8 cellular contexts compared by ENCODE assay signal in genomic region chr6:5260111-5260620, GRCh38. TPM values are rescaled to one million over a fixed set of nuclear protein-coding genes. Genes with fewer than 3 reads are reported as not detected.
A peak's percentile ranks its signal among the peaks of the same experiment; 100 is the strongest.
DNase-seq lines count a peak whose midpoint lies in the region; ATAC-seq and TF ChIP-seq lines count a peak whose summit lies in the region.

No MANE protein-coding gene starts in this region.

- peak overlapping the region; percentile 100 for H3K27ac Mint-ChIP-seq in activated T-helper 17 cell treated with anti-CD3 and anti-CD28 coated beads, Interleukin-2, amount 50 U/mL, for 72 hours

- H3K4me1 Mint-ChIP-seq in activated T-helper 17 cell treated with anti-CD3 and anti-CD28 coated beads, Interleukin-2, amount 50 U/mL, for 72 hours: peaks cover 24% of the 10 kb centered on the region

- H3K4me3 ChIP-seq in Peyer's patch (peak overlapping the region; percentile 74 to 90 (median 81)), suprapubic skin (peak overlapping the region; percentile 72)

- H3K4me3 Mint-ChIP-seq in activated T-helper 17 cell treated with anti-CD3 and anti-CD28 coated beads, Interleukin-2, amount 50 U/mL, for 72 hours: peak overlapping the region; percentile 96

- TF ChIP-seq EP300 in suprapubic skin (IDR thresholded peaks at IDR 0.05): no peak

- no peaks in the 10 kb centered on the region for H3K27me3 ChIP-seq in Peyer's patch
- no peaks in the 10 kb centered on the region for H3K27me3 ChIP-seq in suprapubic skin

- H3K9me3 ChIP-seq in Peyer's patch: no peaks in the 10 kb centered on the region
- no peaks in the 10 kb centered on the region for H3K9me3 ChIP-seq in suprapubic skin

- no peaks in the 10 kb centered on the region for H3K9me3 Mint-ChIP-seq in activated T-helper 17 cell treated with anti-CD3 and anti-CD28 coated beads, Interleukin-2, amount 50 U/mL, for 72 hours

- 3% methylated on average over 12 of the region's 22 CpGs for WGBS in suprapubic skin

- ATAC-seq in GM21381 (IDR thresholded peaks at IDR 0.05; ENCODE audit: unreplicated experiment): peak; percentile 67
- peak; percentile 72 for ATAC-seq in activated T-helper 17 cell treated with anti-CD3 and anti-CD28 coated beads, Interleukin-2, amount 50 U/mL, for 72 hours (replicated peaks)

- H3K27me3 Mint-ChIP-seq in activated T-helper 17 cell treated with anti-CD3 and anti-CD28 coated beads, Interleukin-2, amount 50 U/mL, for 72 hours: no peaks in the 10 kb centered on the region

- TF ChIP-seq POLR2A in Peyer's patch (IDR thresholded peaks at IDR 0.05) (no peak), suprapubic skin (IDR thresholded peaks at IDR 0.05) (no peak)

- peaks cover 40% of the 10 kb centered on the region for H3K36me3 Mint-ChIP-seq in activated T-helper 17 cell treated with anti-CD3 and anti-CD28 coated beads, Interleukin-2, amount 50 U/mL, for 72 hours (ENCODE audit: low read depth)

- DNase-seq in D341Med (ENCODE audit: low spot score) (peak; percentile 86), HT-29 (ENCODE audit: low spot score) (peak; percentile 76), Peyer's patch (peak in 2 of 3 donors; percentile 68 to 84), fibroblast of the conjunctiva (ENCODE audit: low read depth) (peak; percentile 13), occipital lobe (lab: John Stamatoyannopoulos, UW) (peak; percentile 70), suprapubic skin (ENCODE audit: low spot score in 2 of 2) (peak in 1 of 2 donors; percentile 70)

- H3K4me1 ChIP-seq in Peyer's patch (peaks cover 0 to 14% (median 6%) of the 10 kb centered on the region in 4 donors), suprapubic skin (peaks cover 22% of the 10 kb centered on the region)

- peak overlapping the region; percentile 95 to 97 (median 96) for H3K27ac ChIP-seq in Peyer's patch
- H3K27ac ChIP-seq in suprapubic skin: peak overlapping the region; percentile 99

- H3K36me3 ChIP-seq in Peyer's patch (no peaks in the 10 kb centered on the region), suprapubic skin (no peaks in the 10 kb centered on the region)

- no peak for TF ChIP-seq CTCF in Peyer's patch (IDR thresholded peaks at IDR 0.05)
- no peak for TF ChIP-seq CTCF in suprapubic skin (IDR thresholded peaks at IDR 0.05)

RNA-seq across cellular contexts. Expression of gene LYRM4, which starts 0.6 kb away (rescaled TPM):
- 25.0 and 29.9 TPM in 2 replicates for total RNA-seq in HT-29 (2014; rRNA removed; shearing (Covaris generic))
- 10 to 100 TPM in 1 of 4 donors, 1 to 10 TPM in 3; 6.3 to 13.7 (median 7.8) TPM for total RNA-seq in Peyer's patch
- 10 to 100 TPM; 34.0 to 64.2 TPM for total RNA-seq in activated T-helper 17 cell treated with anti-CD3 and anti-CD28 coated beads, Interleukin-2, amount 50 U/mL, for 72 hours
- 16.2 TPM for total RNA-seq in occipital lobe
- 10 to 100 TPM; 16.1 to 37.5 (median 19.6) TPM for total RNA-seq in suprapubic skin

RNA-seq across cellular contexts. Expression of gene FARS2, which starts 1.1 kb away (rescaled TPM):
- total RNA-seq in HT-29 (2014; rRNA removed; shearing (Covaris generic)): 20.0 and 30.5 TPM in 2 replicates
- total RNA-seq in Peyer's patch: 10 to 100 TPM in 3 of 4 donors, 1 to 10 TPM in 1; 9.5 to 42.1 (median 17.1) TPM
- 10 to 100 TPM; 19.3 to 48.3 TPM for total RNA-seq in activated T-helper 17 cell treated with anti-CD3 and anti-CD28 coated beads, Interleukin-2, amount 50 U/mL, for 72 hours
- total RNA-seq in occipital lobe: 24.8 TPM
- 10 to 100 TPM; 15.0 to 22.4 (median 20.1) TPM for total RNA-seq in suprapubic skin
